Comparison of ENCODE assay signal across 10 cellular contexts in the genomic region with DNA sequence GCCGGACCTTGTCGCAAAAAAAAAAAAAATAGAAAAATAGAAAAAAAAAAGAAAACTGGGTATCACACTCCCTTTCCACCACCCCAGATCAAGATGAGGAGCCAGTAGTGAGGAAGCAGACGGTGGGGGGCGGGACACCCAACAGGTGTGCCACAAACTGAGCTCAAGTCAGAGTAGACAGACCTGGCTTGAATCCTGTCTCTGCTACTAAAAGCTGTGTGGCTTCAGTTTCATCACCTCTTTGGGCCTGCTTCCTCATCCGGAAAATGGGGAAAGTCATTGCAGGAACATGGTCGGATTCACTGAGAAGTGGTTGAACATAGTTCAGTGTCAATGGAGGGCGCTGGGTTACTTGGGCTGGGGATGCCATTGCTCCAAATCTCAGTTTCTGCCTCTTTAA. TPM values are rescaled to one million over a fixed set of nuclear protein-coding genes. Genes with fewer than 3 reads are reported as not detected.
A peak's percentile ranks its signal among the peaks of the same experiment; 100 is the strongest.
DNase-seq lines count a peak whose midpoint lies in the region; ATAC-seq and TF ChIP-seq lines count a peak whose summit lies in the region.
"Had no signal": no experiment of that assay in that cellular context is flagged by ENCODE, and none has a peak within 500 bp of the region (broad histone marks: within the 10 kb centered on the region; RNA-seq: fewer than 3 reads in every experiment).

No MANE protein-coding gene starts in this region.

- peak in 1 of 2 donors; percentile 38 for DNase-seq in cardiac muscle cell (ENCODE audit: low read depth in 1 of 2, low spot score in 1 of 2)
- DNase-seq in cardiac septum (ENCODE audit: low spot score), result no peak
- DNase-seq in heart right ventricle, result no peak
- DNase-seq in vagina (ENCODE audit: extremely low spot score in 2 of 2), result no peak
- DNase-seq: activated CD4-positive, alpha-beta memory T cell treated with anti-CD3 and anti-CD28 coated beads, Interleukin-2, amount 10 ng/mL, durations not matched to agents 7 days and 5 days; T-helper 17 cell had no signal

- no peaks in the 10 kb centered on the region for H3K27me3 ChIP-seq in cardiac muscle cell
- H3K27me3 ChIP-seq in heart right ventricle, result peaks cover 0 to 18% (median 0%) of the 10 kb centered on the region in 7 donors
- H3K27me3 ChIP-seq in parathyroid adenoma (ENCODE audit: control insufficient read depth, insufficient read depth, low read length), result no peaks in the 10 kb centered on the region
- no peaks in the 10 kb centered on the region for H3K27me3 ChIP-seq in vagina

- H3K4me1 Mint-ChIP-seq in stimulated activated memory B cell treated with anti-CD40 and anti-IgM and Interleukin-4, amounts not matched to agents 10 μg/mL and 1 μg/mL and 100 μg/mL, for 72 hours, result peaks cover 7% of the 10 kb centered on the region
- H3K4me1 Mint-ChIP-seq: activated CD4-positive, alpha-beta memory T cell treated with anti-CD3 and anti-CD28 coated beads, Interleukin-2, amount 10 ng/mL, durations not matched to agents 7 days and 5 days had no signal

- H3K36me3 ChIP-seq in cardiac muscle cell, result peaks cover 2% of the 10 kb centered on the region
- H3K36me3 ChIP-seq in heart right ventricle, result peaks cover 0 to 15% (median 4%) of the 10 kb centered on the region in 9 donors
- no peaks in the 10 kb centered on the region for H3K36me3 ChIP-seq in parathyroid adenoma (ENCODE audit: control insufficient read depth, insufficient read depth, low read length)
- H3K36me3 ChIP-seq in vagina, result peaks cover 0 to 14% of the 10 kb centered on the region in 2 donors

- H3K9me3 Mint-ChIP-seq in stimulated activated memory B cell treated with anti-CD40 and anti-IgM and Interleukin-4, amounts not matched to agents 10 μg/mL and 1 μg/mL and 100 μg/mL, for 72 hours, result peaks cover 8% of the 10 kb centered on the region

- H3K9ac ChIP-seq in parathyroid adenoma, result no peak overlapping the region

- H3K79me2 ChIP-seq in parathyroid adenoma, result no peaks in the 10 kb centered on the region

- TF ChIP-seq POLR2A in vagina (IDR thresholded peaks at IDR 0.05), result no peak

- peaks cover 39% of the 10 kb centered on the region for H3K27me3 Mint-ChIP-seq in stimulated activated memory B cell treated with anti-CD40 and anti-IgM and Interleukin-4, amounts not matched to agents 10 μg/mL and 1 μg/mL and 100 μg/mL, for 72 hours

- intact Hi-C loops in cardiac septum (cut with DNase I) (loop anchor here (2.0 to 5.0 kb wide), 3 partner anchors 17 to 73 kb away; partner anchors contain the start of gene PPP5C), heart right ventricle (cut with DNase I) (loop anchor here in 4 of 10 donors (1.0 to 5.0 kb wide), 4 partner anchors 17 to 78 kb away; partner anchors contain the start of gene PPP5C (in 3 of the 4)), vagina (cut with DNase I) (no loop called here)

- 40 to 45% methylated on average over 7 of the region's 7 CpGs for WGBS in heart right ventricle, 2 donors

- H3K27ac Mint-ChIP-seq in stimulated activated memory B cell treated with anti-CD40 and anti-IgM and Interleukin-4, amounts not matched to agents 10 μg/mL and 1 μg/mL and 100 μg/mL, for 72 hours, result no peak overlapping the region
- H3K27ac Mint-ChIP-seq: activated CD4-positive, alpha-beta memory T cell treated with anti-CD3 and anti-CD28 coated beads, Interleukin-2, amount 10 ng/mL, durations not matched to agents 7 days and 5 days; T-helper 17 cell had no signal

- H3K4me3 ChIP-seq in cardiac muscle cell, result no peak overlapping the region
- H3K4me3 ChIP-seq in heart right ventricle, result peak overlapping the region; percentile 22 to 72 (median 60)
- H3K4me3 ChIP-seq in parathyroid adenoma (ENCODE audit: low read depth, low read length), result no peak overlapping the region
- H3K4me3 ChIP-seq in vagina, result peak overlapping the region; percentile 57 to 60

- no peaks in the 10 kb centered on the region for H3K36me3 Mint-ChIP-seq in stimulated activated memory B cell treated with anti-CD40 and anti-IgM and Interleukin-4, amounts not matched to agents 10 μg/mL and 1 μg/mL and 100 μg/mL, for 72 hours

- TF ChIP-seq CTCF in cardiac muscle cell (IDR thresholded peaks at IDR 0.05; ENCODE audit: low read depth, low read length), result no peak
- TF ChIP-seq CTCF in heart right ventricle (IDR thresholded peaks at IDR 0.05), result no peak
- TF ChIP-seq CTCF in parathyroid adenoma (IDR thresholded peaks at IDR 0.05), result no peak
- no peak for TF ChIP-seq CTCF in vagina (IDR thresholded peaks at IDR 0.05)

- no peak overlapping the region for H2AFZ ChIP-seq in parathyroid adenoma

- no peak overlapping the region for H3K4me3 Mint-ChIP-seq in stimulated activated memory B cell treated with anti-CD40 and anti-IgM and Interleukin-4, amounts not matched to agents 10 μg/mL and 1 μg/mL and 100 μg/mL, for 72 hours
- H3K4me3 Mint-ChIP-seq: activated CD4-positive, alpha-beta memory T cell treated with anti-CD3 and anti-CD28 coated beads, Interleukin-2, amount 10 ng/mL, durations not matched to agents 7 days and 5 days; T-helper 17 cell had no signal

- ATAC-seq in heart right ventricle, result no peak
- no peak for ATAC-seq in GM19023 (IDR thresholded peaks at IDR 0.05; ENCODE audit: unreplicated experiment)
- no peak for ATAC-seq in stimulated activated memory B cell treated with anti-CD40 and anti-IgM and Interleukin-4, amounts not matched to agents 10 μg/mL and 1 μg/mL and 100 μg/mL, for 72 hours
- ATAC-seq in HG03571 (IDR thresholded peaks at IDR 0.05; ENCODE audit: unreplicated experiment), result no peak
- ATAC-seq: T-helper 17 cell had no signal

- H3K4me2 ChIP-seq in parathyroid adenoma (ENCODE audit: low read length), result no peak overlapping the region

- H3K27ac ChIP-seq in cardiac muscle cell (peak overlapping the region; percentile 98), heart right ventricle (peak overlapping the region; percentile 87 to 99 (median 96)), parathyroid adenoma (peak overlapping the region; percentile 42), vagina (peak overlapping the region; percentile 93)

- H3K9me3 ChIP-seq in cardiac muscle cell (ENCODE audit: low read depth), result no peaks in the 10 kb centered on the region
- no peaks in the 10 kb centered on the region for H3K9me3 ChIP-seq in heart right ventricle
- no peaks in the 10 kb centered on the region for H3K9me3 ChIP-seq in parathyroid adenoma (ENCODE audit: control insufficient read depth, low read length)
- H3K9me3 ChIP-seq in vagina, result no peaks in the 10 kb centered on the region

- peaks cover 51% of the 10 kb centered on the region for H3K4me1 ChIP-seq in cardiac muscle cell (ENCODE audit: low read depth)
- H3K4me1 ChIP-seq in heart right ventricle, result peaks cover 27 to 83% (median 62%) of the 10 kb centered on the region in 9 donors
- peaks cover 15% of the 10 kb centered on the region for H3K4me1 ChIP-seq in parathyroid adenoma
- peaks cover 77% of the 10 kb centered on the region for H3K4me1 ChIP-seq in vagina

RNA-seq across cellular contexts. Expression of gene HIF3A, which starts 2.9 kb away (rescaled TPM):
- total RNA-seq in cardiac muscle cell (115 and 163 TPM in 2 replicates), cardiac septum (49.2 TPM), heart right ventricle (100 to 1,000 TPM in 1 of 10 donors, 10 to 100 TPM in 9; 22.7 to 141 (median 46.4) TPM), vagina (155 TPM)
- polyA plus RNA-seq in cardiac muscle cell (122 and 170 TPM in 2 replicates), heart right ventricle (100 to 1,000 TPM in 1 of 2 donors, 10 to 100 TPM in 1; 49.3 to 204 TPM)
- total RNA-seq: activated CD4-positive, alpha-beta memory T cell treated with anti-CD3 and anti-CD28 coated beads, Interleukin-2, amount 10 ng/mL, durations not matched to agents 7 days and 5 days; T-helper 17 cell had no signal

RNA-seq across cellular contexts. Expression of gene PPP5C, which starts 47.2 kb away (rescaled TPM):
- total RNA-seq in cardiac muscle cell, result 109 and 130 TPM in 2 replicates
- polyA plus RNA-seq in cardiac muscle cell, result 120 and 123 TPM in 2 replicates
- total RNA-seq in cardiac septum, result 82.8 TPM
- 10 to 100 TPM; 69.9 to 89.5 (median 76.5) TPM for total RNA-seq in heart right ventricle
- 10 to 100 TPM; 51.6 to 80.3 TPM for polyA plus RNA-seq in heart right ventricle
- total RNA-seq in vagina, result 60.4 TPM

Comparison
In these comparisons a context has a peak if more than half of its experiments do, and no peak if none do; other contexts are left out.
1. H3K4me3 ChIP-seq: peak in heart right ventricle (10 of 10) and vagina (2 of 2); none in cardiac muscle cell (single experiment) and parathyroid adenoma (single experiment).
2. H3K27ac ChIP-seq: peak in every context shown above with its lines; median percentile 98 in cardiac muscle cell; 96 in heart right ventricle; 93 in vagina; 42 in parathyroid adenoma.